Comparison of ENCODE assay signal across 18 cellular contexts in the genomic region with DNA sequence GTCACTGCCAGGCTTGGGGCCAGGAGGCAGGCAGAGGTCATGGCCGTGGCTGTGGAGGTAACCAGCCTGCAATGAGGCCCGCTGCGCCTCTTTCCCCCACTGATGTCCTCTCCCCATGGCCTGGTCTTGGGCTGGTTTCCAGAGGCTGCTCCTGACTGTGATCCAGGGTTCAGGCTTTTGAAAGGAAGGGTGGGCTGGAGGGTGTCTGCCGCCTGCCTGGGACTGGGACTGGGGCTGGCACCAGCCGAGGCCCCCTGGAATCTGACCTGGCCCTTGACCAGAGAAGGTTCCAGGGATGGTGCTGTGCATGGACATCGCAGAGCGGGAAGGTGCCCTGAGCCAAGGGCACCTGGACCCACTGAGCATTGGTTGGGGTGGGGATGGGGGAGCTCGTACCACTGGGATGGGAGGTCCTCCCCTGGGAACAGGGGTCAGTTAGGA.
"Had no signal": no experiment of that assay in that cellular context is flagged by ENCODE, and none has a peak within 500 bp of the region (broad histone marks: within the 10 kb centered on the region; RNA-seq: fewer than 3 reads in every experiment).

No MANE protein-coding gene starts in this region.

- ATAC-seq: body of pancreas; effector memory CD8-positive, alpha-beta T cell; stimulated activated effector memory CD8-positive, alpha-beta T cell treated with anti-CD3 and anti-CD28 coated beads, Interleukin-12 subunit alpha, Interleukin-12 subunit beta, amount 100 ng/mL, for 72 hours; T-helper 17 cell had no signal

- H3K9me3 Mint-ChIP-seq: activated CD4-positive, alpha-beta T cell treated with anti-CD3 and anti-CD28 coated beads, Interleukin-2, amount 10 ng/mL, durations not matched to agents 7 days and 5 days; central memory CD8-positive, alpha-beta T cell; dendritic cell treated with granulocyte-macrophage colony-stimulating factor and Interleukin-4, amounts not matched to agents 40 ng/mL and 50 ng/mL, for 4 days; effector memory CD8-positive, alpha-beta T cell; stimulated activated effector memory CD8-positive, alpha-beta T cell treated with anti-CD3 and anti-CD28 coated beads, Interleukin-12 subunit alpha, Interleukin-12 subunit beta, amount 100 ng/mL, for 72 hours had no signal

- H3K27me3 Mint-ChIP-seq: activated CD4-positive, alpha-beta T cell treated with anti-CD3 and anti-CD28 coated beads, Interleukin-2, amount 10 ng/mL, durations not matched to agents 7 days and 5 days had no signal

- H3K4me1 Mint-ChIP-seq: activated CD4-positive, alpha-beta T cell treated with anti-CD3 and anti-CD28 coated beads, Interleukin-2, amount 10 ng/mL, durations not matched to agents 7 days and 5 days; central memory CD8-positive, alpha-beta T cell had no signal

- H3K27ac Mint-ChIP-seq: activated CD4-positive, alpha-beta T cell treated with anti-CD3 and anti-CD28 coated beads, Interleukin-2, amount 10 ng/mL, durations not matched to agents 7 days and 5 days; activated naive CD8-positive, alpha-beta T cell; dendritic cell treated with granulocyte-macrophage colony-stimulating factor and Interleukin-4, amounts not matched to agents 40 ng/mL and 50 ng/mL, for 4 days; effector memory CD8-positive, alpha-beta T cell; stimulated activated effector memory CD8-positive, alpha-beta T cell treated with anti-CD3 and anti-CD28 coated beads, Interleukin-12 subunit alpha, Interleukin-12 subunit beta, amount 100 ng/mL, for 72 hours; T-helper 17 cell had no signal

- H3K36me3 ChIP-seq: ovary, tibial nerve had no signal

- H3K9me3 ChIP-seq: body of pancreas, ovary, tibial nerve had no signal

- H3K4me3 Mint-ChIP-seq: activated CD4-positive, alpha-beta T cell treated with anti-CD3 and anti-CD28 coated beads, Interleukin-2, amount 10 ng/mL, durations not matched to agents 7 days and 5 days; activated naive CD8-positive, alpha-beta T cell; central memory CD8-positive, alpha-beta T cell; dendritic cell treated with granulocyte-macrophage colony-stimulating factor and Interleukin-4, amounts not matched to agents 40 ng/mL and 50 ng/mL, for 4 days; effector memory CD8-positive, alpha-beta T cell; stimulated activated effector memory CD8-positive, alpha-beta T cell treated with anti-CD3 and anti-CD28 coated beads, Interleukin-12 subunit alpha, Interleukin-12 subunit beta, amount 100 ng/mL, for 72 hours; T-helper 17 cell had no signal

- H3K4me3 ChIP-seq: body of pancreas, ovary, tibial nerve had no signal

- H3K36me3 Mint-ChIP-seq: activated naive CD8-positive, alpha-beta T cell; stimulated activated effector memory CD8-positive, alpha-beta T cell treated with anti-CD3 and anti-CD28 coated beads, Interleukin-12 subunit alpha, Interleukin-12 subunit beta, amount 100 ng/mL, for 72 hours had no signal

- DNase-seq: activated CD4-positive, alpha-beta T cell treated with anti-CD3 and anti-CD28 coated beads, Interleukin-2, amount 10 ng/mL, durations not matched to agents 7 days and 5 days; activated gamma-delta T cell treated with Interleukin-2 at 50 U/mL for 16 hours; activated T-cell treated with anti-CD3 and anti-CD28 coated beads, Interleukin-2, amount 50 U/mL, for 48 hours; amygdala; effector memory CD8-positive, alpha-beta T cell; foreskin melanocyte; kidney glomerular epithelial cell; midbrain; ovary; stimulated activated CD4-positive, alpha-beta T cell treated with anti-CD3 and anti-CD28 coated beads, Interleukin-12 subunit alpha, Interleukin-12 subunit beta, amount 100 ng/mL, for 4 hours; stimulated activated CD4-positive, alpha-beta T cell treated with anti-CD3 and anti-CD28 coated beads, Interleukin-2, amount 100 ng/mL, for 24 hours; T-helper 17 cell had no signal

- H3K27me3 ChIP-seq: body of pancreas, ovary, tibial nerve had no signal

- H3K27ac ChIP-seq: body of pancreas, ovary, tibial nerve had no signal
